In the genomic region with DNA sequence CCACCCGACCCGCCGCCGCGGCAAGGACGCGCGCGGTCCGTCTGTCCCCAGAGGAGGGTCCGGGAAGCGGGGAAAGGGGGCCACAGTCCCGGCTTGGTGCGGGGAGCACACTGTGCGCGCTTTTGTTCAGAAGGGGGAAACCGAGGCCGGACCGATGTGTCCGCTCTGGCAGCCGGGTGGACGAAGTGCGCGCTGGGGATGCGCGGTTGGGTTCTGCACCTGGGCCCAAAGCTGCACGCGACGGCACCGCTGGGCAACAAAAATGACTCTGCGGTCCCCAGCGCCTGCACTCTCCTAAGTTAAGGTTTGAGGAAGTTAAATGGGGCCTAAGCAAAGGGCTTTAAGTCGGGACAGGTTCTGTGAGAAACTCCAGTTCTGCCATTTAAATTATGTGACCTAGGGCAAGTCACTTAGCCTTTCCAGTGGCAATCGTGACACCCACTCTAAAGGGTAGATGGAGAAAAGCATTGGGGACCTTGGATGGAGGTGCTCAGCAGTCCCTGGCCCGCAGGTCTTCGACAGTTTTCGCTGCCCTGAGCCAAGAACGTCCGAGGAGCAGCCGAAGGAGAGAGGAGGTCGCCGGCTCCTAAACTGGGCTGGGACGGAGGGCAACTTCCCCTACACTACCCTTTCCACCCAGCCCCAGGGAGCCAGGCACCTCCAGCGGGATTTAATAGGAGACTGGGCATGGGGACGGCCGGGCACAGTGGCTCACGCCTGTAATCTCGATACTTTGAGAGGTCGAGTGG, we compare ENCODE assay signal across 7 cellular contexts. TPM values are rescaled to one million over a fixed set of nuclear protein-coding genes. Genes with fewer than 3 reads are reported as not detected.
DNase-seq lines count a peak whose midpoint lies in the region; ATAC-seq and TF ChIP-seq lines count a peak whose summit lies in the region.

No MANE protein-coding gene starts in this region.

- peak overlapping the region; percentile 96 for H3K4me3 Mint-ChIP-seq in activated CD4-positive, alpha-beta T cell treated with anti-CD3 and anti-CD28 coated beads, Interleukin-2, amount 10 ng/mL, durations not matched to agents 24 days and 14 days

- H3K4me1 Mint-ChIP-seq in activated CD4-positive, alpha-beta T cell treated with anti-CD3 and anti-CD28 coated beads, Interleukin-2, amount 10 ng/mL, durations not matched to agents 24 days and 14 days = peaks cover 31% of the 10 kb centered on the region

- no peaks in the 10 kb centered on the region for H3K27me3 ChIP-seq in GM06990 (replicated peaks; ENCODE audit: control insufficient read depth, insufficient read depth, low read length)
- H3K27me3 ChIP-seq in esophagus squamous epithelium = no peaks in the 10 kb centered on the region
- no peaks in the 10 kb centered on the region for H3K27me3 ChIP-seq in muscle layer of duodenum (ENCODE audit: low read depth, low read length)
- no peaks in the 10 kb centered on the region for H3K27me3 ChIP-seq in vagina

- no peak for TF ChIP-seq EP300 in Ishikawa (IDR thresholded peaks at IDR 0.05; ENCODE audit: borderline replicate concordance)

- no peaks in the 10 kb centered on the region for H3K9me3 Mint-ChIP-seq in activated CD4-positive, alpha-beta T cell treated with anti-CD3 and anti-CD28 coated beads, Interleukin-2, amount 10 ng/mL, durations not matched to agents 24 days and 14 days

- H3K27me3 Mint-ChIP-seq in activated CD4-positive, alpha-beta T cell treated with anti-CD3 and anti-CD28 coated beads, Interleukin-2, amount 10 ng/mL, durations not matched to agents 24 days and 14 days = no peaks in the 10 kb centered on the region

- peaks cover 0 to 61% (median 16%) of the 10 kb centered on the region in 3 donors for H3K4me1 ChIP-seq in esophagus squamous epithelium
- H3K4me1 ChIP-seq in muscle layer of duodenum (ENCODE audit: control insufficient read depth in 1 of 2, insufficient read depth in 2 of 2, low read length in 2 of 2) = peaks cover 6 to 24% of the 10 kb centered on the region in 2 donors
- peaks cover 44% of the 10 kb centered on the region for H3K4me1 ChIP-seq in vagina

- H3K4me3 ChIP-seq in GM06990 (replicated peaks; ENCODE audit: low read depth, low read length) = peak overlapping the region; percentile 94
- H3K4me3 ChIP-seq in esophagus squamous epithelium = peak overlapping the region; percentile 70 to 92 (median 82)
- H3K4me3 ChIP-seq in muscle layer of duodenum (ENCODE audit: low read depth in 1 of 2, low read length in 2 of 2) = peak overlapping the region; percentile 88 to 97
- H3K4me3 ChIP-seq in vagina = peak overlapping the region; percentile 81 to 85

- peak; percentile 64 for DNase-seq in GM06990 (ENCODE audit: extremely low read depth, insufficient read length)
- no peak for DNase-seq in activated CD4-positive, alpha-beta T cell treated with anti-CD3 and anti-CD28 coated beads, Interleukin-2, amount 10 ng/mL, durations not matched to agents 24 days and 14 days
- DNase-seq in esophagus squamous epithelium (lab: John Stamatoyannopoulos, UW) = no peak
- DNase-seq in vagina (ENCODE audit: extremely low spot score in 2 of 2) = peak in 1 of 2 donors; percentile 87

- TF ChIP-seq POLR2A in esophagus squamous epithelium (IDR thresholded peaks at IDR 0.05) = no peak
- TF ChIP-seq POLR2A in vagina (IDR thresholded peaks at IDR 0.05) = no peak

- H3K36me3 Mint-ChIP-seq in activated CD4-positive, alpha-beta T cell treated with anti-CD3 and anti-CD28 coated beads, Interleukin-2, amount 10 ng/mL, durations not matched to agents 24 days and 14 days (ENCODE audit: low read depth) = peaks cover 7% of the 10 kb centered on the region

- H3K27ac ChIP-seq in esophagus squamous epithelium (peak overlapping the region; percentile 94 to 99 (median 97)), muscle layer of duodenum (ENCODE audit: low read length) (peak overlapping the region; percentile 98), vagina (peak overlapping the region; percentile 98)

- TF ChIP-seq RAD21 in Ishikawa (IDR thresholded peaks at IDR 0.05; ENCODE audit: low read depth) = no peak

- ATAC-seq in GM21526 (IDR thresholded peaks at IDR 0.05; ENCODE audit: low FRiP score, unreplicated experiment) = peak; percentile 24

- H3K9me3 ChIP-seq in esophagus squamous epithelium (no peaks in the 10 kb centered on the region), muscle layer of duodenum (ENCODE audit: control insufficient read depth in 1 of 2, low read length in 2 of 2) (no peaks in the 10 kb centered on the region), vagina (no peaks in the 10 kb centered on the region)

- H3K36me3 ChIP-seq in GM06990 (ENCODE audit: control insufficient read depth, insufficient read depth, low read length) (no peaks in the 10 kb centered on the region), esophagus squamous epithelium (no peaks in the 10 kb centered on the region), muscle layer of duodenum (ENCODE audit: control insufficient read depth in 1 of 2, insufficient read depth in 2 of 2, low read length in 2 of 2) (peaks cover 0 to 3% of the 10 kb centered on the region in 2 donors), vagina (no peaks in the 10 kb centered on the region)

- 5 to 12% methylated on average over 13 to 25 of the region's 49 CpGs for WGBS in esophagus squamous epithelium, 2 donors

- TF ChIP-seq CTCF in GM06990 (IDR thresholded peaks at IDR 0.05; ENCODE audit: insufficient read depth, low read length, poor library complexity, severe bottlenecking) (peak; percentile 3), esophagus squamous epithelium (IDR thresholded peaks at IDR 0.05) (no peak), vagina (IDR thresholded peaks at IDR 0.05) (no peak)

- intact Hi-C loops in activated CD4-positive, alpha-beta T cell treated with anti-CD3 and anti-CD28 coated beads, Interleukin-2, amount 10 ng/mL, durations not matched to agents 24 days and 14 days (cut with micrococcal nuclease) = loop anchor here (1.0 to 5.0 kb wide), 6 partner anchors 16 to 1291 kb away; a partner anchor contains a TSS
- intact Hi-C loops in esophagus squamous epithelium (cut with DNase I) (no loop called here), vagina (cut with DNase I) (loop anchor here (5.0 kb wide), 1 partner anchor 84 kb away; a partner anchor contains a TSS)

- H3K27ac Mint-ChIP-seq in activated CD4-positive, alpha-beta T cell treated with anti-CD3 and anti-CD28 coated beads, Interleukin-2, amount 10 ng/mL, durations not matched to agents 24 days and 14 days = peak overlapping the region; percentile 99

TF ChIP-seq in Ishikawa, 13 proteins besides CTCF, POLR2A, EP300 and RAD21:
- peak; percentile 6; the same call in 1 of the 2 replicates for TF ChIP-seq TAF1 (IDR thresholded peaks at IDR 0.05; ENCODE audit: low read depth)
- TF ChIP-seq ZBTB7A (IDR thresholded peaks at IDR 0.05; ENCODE audit: low read depth) = 0 out of 2 replicates have a peak, but pooled peaks have one; percentile 27
- TF ChIP-seq CREB1 (IDR thresholded peaks at IDR 0.05; ENCODE audit: low read depth) = no peak
- TF ChIP-seq, protein P1, sequence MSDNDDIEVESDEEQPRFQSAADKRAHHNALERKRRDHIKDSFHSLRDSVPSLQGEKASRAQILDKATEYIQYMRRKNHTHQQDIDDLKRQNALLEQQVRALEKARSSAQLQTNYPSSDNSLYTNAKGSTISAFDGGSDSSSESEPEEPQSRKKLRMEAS (IDR thresholded peaks at IDR 0.05) = peak; percentile 43; the same call in 1 of the 2 replicates
TF ChIP-seq in Ishikawa: peak in this region for 3.

RNA-seq across cellular contexts. Expression of a gene that starts 0.5 kb away (rescaled TPM):
- total RNA-seq in activated CD4-positive, alpha-beta T cell treated with anti-CD3 and anti-CD28 coated beads, Interleukin-2, amount 10 ng/mL, durations not matched to agents 24 days and 14 days = 22.3 and 23.4 TPM in 2 replicates
- total RNA-seq in esophagus squamous epithelium = 10 to 100 TPM; 10.4 to 27.0 (median 12.6) TPM
- total RNA-seq in vagina = 12.3 TPM
